20 cellular contexts compared by ENCODE assay signal in genomic region chr3:157746391-157746790, GRCh38.
"Had no signal": no experiment of that assay in that cellular context is flagged by ENCODE, and none has a peak within 500 bp of the region (broad histone marks: within the 10 kb centered on the region; RNA-seq: fewer than 3 reads in every experiment).

No MANE protein-coding gene starts in this region.

- H3K4me3 ChIP-seq: colonic mucosa, lung, pancreas, smooth muscle cell, suprapubic skin, vagina had no signal

- FAIRE-seq: islet of Langerhans, pancreas had no signal

- ATAC-seq: activated T-cell treated with anti-CD3 and anti-CD28 coated beads, Interleukin-2, amount 50 U/mL, for 4 hours; left lobe of liver; natural killer cell treated with Interleukin-12 subunit alpha and Interleukin-12 subunit beta and Interleukin-15 and Interleukin-18, amount 100 ng/mL, for 72 hours; pancreas; sciatic nerve; stimulated activated naive CD8-positive, alpha-beta T cell treated with anti-CD3 and anti-CD28 coated beads, Interleukin-15, amount 100 ng/mL, for 72 hours had no signal

- DNase-seq: activated CD4-positive, alpha-beta T cell treated with anti-CD3 and anti-CD28 coated beads, Interleukin-2, amount 10 ng/mL, durations not matched to agents 7 days and 5 days; activated CD8-positive, alpha-beta memory T cell treated with anti-CD3 and anti-CD28 coated beads, Interleukin-2, amount 50 U/mL, for 4 hours; activated naive CD4-positive, alpha-beta T cell treated with anti-CD3 and anti-CD28 coated beads for 36 hours; activated T-cell treated with anti-CD3 and anti-CD28 coated beads, Interleukin-2, amount 50 U/mL, for 4 hours; anterior cingulate cortex; colonic mucosa; endodermal cell; pancreas; stimulated activated CD4-positive, alpha-beta T cell treated with anti-CD3 and anti-CD28 coated beads, Interleukin-4, amount 100 ng/mL, for 1 hour; stimulated activated naive CD8-positive, alpha-beta T cell treated with anti-CD3 and anti-CD28 coated beads, Interleukin-15, amount 100 ng/mL, for 72 hours; T-helper 9 cell; trophoblast cell had no signal
